ENCODE assay signal across 19 cellular contexts in genomic region chr2:165682546-165682945, GRCh38.
DNase-seq lines count a peak whose midpoint lies in the region; ATAC-seq and TF ChIP-seq lines count a peak whose summit lies in the region.
"Had no signal": no experiment of that assay in that cellular context is flagged by ENCODE, and none has a peak within 500 bp of the region (broad histone marks: within the 10 kb centered on the region; RNA-seq: fewer than 3 reads in every experiment).

No MANE protein-coding gene starts in this region.

- peaks cover 42% of the 10 kb centered on the region for H3K4me1 Mint-ChIP-seq in nephron
- H3K4me1 Mint-ChIP-seq: activated CD8-positive, alpha-beta memory T cell treated with anti-CD3 and anti-CD28 coated beads, Interleukin-2, amount 10 ng/mL, durations not matched to agents 7 days and 5 days; activated T-helper 17 cell treated with anti-CD3 and anti-CD28 coated beads, Interleukin-2, amount 50 U/mL, for 72 hours; stimulated activated memory B cell treated with anti-CD40 and anti-IgM and Interleukin-4, amounts not matched to agents 10 μg/mL and 1 μg/mL and 100 μg/mL, for 72 hours had no signal

- ATAC-seq in HG02588 (IDR thresholded peaks at IDR 0.05; ENCODE audit: unreplicated experiment) (no peak), HG02571 (IDR thresholded peaks at IDR 0.05; ENCODE audit: unreplicated experiment) (no peak)
- ATAC-seq: activated CD8-positive, alpha-beta memory T cell treated with anti-CD3 and anti-CD28 coated beads, Interleukin-2, amount 10 ng/mL, durations not matched to agents 7 days and 5 days; activated T-helper 17 cell treated with anti-CD3 and anti-CD28 coated beads, Interleukin-2, amount 50 U/mL, for 72 hours; effector memory CD8-positive, alpha-beta T cell; stimulated activated memory B cell treated with anti-CD40 and anti-IgM and Interleukin-4, amounts not matched to agents 10 μg/mL and 1 μg/mL and 100 μg/mL, for 72 hours had no signal

- H3K27me3 ChIP-seq in vagina = no peaks in the 10 kb centered on the region
- H3K27me3 ChIP-seq: BE2C had no signal

- H3K27ac Mint-ChIP-seq in nephron = peak overlapping the region; percentile 42 to 82 (median 71)
- H3K27ac Mint-ChIP-seq: activated CD8-positive, alpha-beta memory T cell treated with anti-CD3 and anti-CD28 coated beads, Interleukin-2, amount 10 ng/mL, durations not matched to agents 7 days and 5 days; activated T-helper 17 cell treated with anti-CD3 and anti-CD28 coated beads, Interleukin-2, amount 50 U/mL, for 72 hours; effector memory CD8-positive, alpha-beta T cell; stimulated activated memory B cell treated with anti-CD40 and anti-IgM and Interleukin-4, amounts not matched to agents 10 μg/mL and 1 μg/mL and 100 μg/mL, for 72 hours; type B pancreatic cell had no signal

- intact Hi-C loops in vagina (cut with DNase I) = no loop called here
- intact Hi-C loops in head of caudate nucleus (cut with DNase I) = no loop called here

- H3K4me3 ChIP-seq in vagina = no peak overlapping the region

- TF ChIP-seq POLR2A in vagina (IDR thresholded peaks at IDR 0.05) = no peak

- TF ChIP-seq CTCF in nephron (IDR thresholded peaks at IDR 0.05; ENCODE audit: unreplicated experiment in 3 of 3) (no peak), vagina (IDR thresholded peaks at IDR 0.05) (no peak)

- no peaks in the 10 kb centered on the region for H3K27me3 Mint-ChIP-seq in nephron (ENCODE audit: low read depth)
- H3K27me3 Mint-ChIP-seq: stimulated activated memory B cell treated with anti-CD40 and anti-IgM and Interleukin-4, amounts not matched to agents 10 μg/mL and 1 μg/mL and 100 μg/mL, for 72 hours; type B pancreatic cell had no signal

- H3K27ac ChIP-seq in vagina = peak overlapping the region; percentile 31

- no peak overlapping the region for H3K4me3 Mint-ChIP-seq in nephron
- H3K4me3 Mint-ChIP-seq: activated CD8-positive, alpha-beta memory T cell treated with anti-CD3 and anti-CD28 coated beads, Interleukin-2, amount 10 ng/mL, durations not matched to agents 7 days and 5 days; activated T-helper 17 cell treated with anti-CD3 and anti-CD28 coated beads, Interleukin-2, amount 50 U/mL, for 72 hours; effector memory CD8-positive, alpha-beta T cell; stimulated activated memory B cell treated with anti-CD40 and anti-IgM and Interleukin-4, amounts not matched to agents 10 μg/mL and 1 μg/mL and 100 μg/mL, for 72 hours; type B pancreatic cell had no signal

- no peaks in the 10 kb centered on the region for H3K9me3 ChIP-seq in vagina
- H3K9me3 ChIP-seq: BE2C, Caco-2 had no signal

- no peaks in the 10 kb centered on the region for H3K9me3 Mint-ChIP-seq in nephron
- H3K9me3 Mint-ChIP-seq: activated T-helper 17 cell treated with anti-CD3 and anti-CD28 coated beads, Interleukin-2, amount 50 U/mL, for 72 hours; effector memory CD8-positive, alpha-beta T cell; stimulated activated memory B cell treated with anti-CD40 and anti-IgM and Interleukin-4, amounts not matched to agents 10 μg/mL and 1 μg/mL and 100 μg/mL, for 72 hours; type B pancreatic cell had no signal

- peak; percentile 25 for DNase-seq in NCI-H2227 treated with DMSO at 0.1 percent for 48 hours (lab: John Stamatoyannopoulos, UW)
- DNase-seq in NCI-H2227 (lab: John Stamatoyannopoulos, UW; ENCODE audit: unreplicated experiment) = no peak
- peak; percentile 27 for DNase-seq in foreskin melanocyte
- DNase-seq in vagina (ENCODE audit: extremely low spot score in 2 of 2) = no peak
- DNase-seq in head of caudate nucleus = no peak
- DNase-seq: activated CD4-positive, alpha-beta T cell treated with anti-CD3 and anti-CD28 coated beads for 48 hours; activated CD8-positive, alpha-beta memory T cell treated with anti-CD3 and anti-CD28 coated beads, Interleukin-2, amount 10 ng/mL, durations not matched to agents 7 days and 5 days; BE2C; Caco-2; effector memory CD8-positive, alpha-beta T cell; EL; mesendoderm; SHP77 had no signal

- peaks cover 60% of the 10 kb centered on the region for H3K36me3 Mint-ChIP-seq in nephron (ENCODE audit: low read depth)
- H3K36me3 Mint-ChIP-seq: activated CD8-positive, alpha-beta memory T cell treated with anti-CD3 and anti-CD28 coated beads, Interleukin-2, amount 10 ng/mL, durations not matched to agents 7 days and 5 days; stimulated activated memory B cell treated with anti-CD40 and anti-IgM and Interleukin-4, amounts not matched to agents 10 μg/mL and 1 μg/mL and 100 μg/mL, for 72 hours had no signal

- no peaks in the 10 kb centered on the region for H3K36me3 ChIP-seq in vagina

- H3K4me1 ChIP-seq in vagina = no peaks in the 10 kb centered on the region
- H3K4me1 ChIP-seq: BE2C, Caco-2 had no signal

Comparison
In these comparisons a context has a peak if more than half of its experiments do, and no peak if none do; other contexts are left out.
1. DNase-seq: peak in NCI-H2227 treated with DMSO at 0.1 percent for 48 hours (single experiment) and foreskin melanocyte (single experiment); none in NCI-H2227 (single experiment), vagina (0 of 2) and head of caudate nucleus (0 of 42).